In the genomic region with DNA sequence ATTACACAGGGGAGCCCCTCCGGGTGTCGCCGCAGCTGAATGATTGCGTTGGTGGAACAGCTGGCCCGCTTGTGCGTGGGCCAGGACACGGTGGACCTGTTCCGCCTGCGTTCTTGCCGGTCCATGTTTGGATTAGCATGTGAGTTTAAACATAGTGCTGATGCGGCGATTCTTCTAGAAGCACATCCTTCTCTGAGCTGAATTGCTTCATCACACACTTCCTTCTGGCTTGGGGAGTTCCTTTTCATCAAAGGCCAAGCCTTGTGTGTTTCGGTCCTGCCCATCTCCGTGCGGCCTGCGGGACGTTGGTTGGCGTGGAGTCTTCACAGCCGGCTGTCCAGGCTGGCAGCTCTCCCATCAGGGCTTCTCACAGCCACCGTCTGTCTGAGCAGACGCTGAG, we compare ENCODE assay signal across 8 cellular contexts. TPM values are rescaled to one million over a fixed set of nuclear protein-coding genes. Genes with fewer than 3 reads are reported as not detected.
A peak's percentile ranks its signal among the peaks of the same experiment; 100 is the strongest.
DNase-seq lines count a peak whose midpoint lies in the region; ATAC-seq and TF ChIP-seq lines count a peak whose summit lies in the region.

No MANE protein-coding gene starts in this region.

- H3K4me3 ChIP-seq in adrenal gland (no peak overlapping the region), right atrium auricular region (peak overlapping the region in 1 of 2 donors; percentile 15), gastrocnemius medialis (peak overlapping the region in 1 of 4 donors; percentile 17)

- peaks cover 0 to 14% of the 10 kb centered on the region in 2 donors for H3K4me1 ChIP-seq in adrenal gland (replicated peaks in 1 of 2)
- peaks cover 0 to 14% of the 10 kb centered on the region in 2 donors for H3K4me1 ChIP-seq in right atrium auricular region
- H3K4me1 ChIP-seq in gastrocnemius medialis: peaks cover 5 to 10% of the 10 kb centered on the region in 2 donors

- H3K9me3 ChIP-seq in adrenal gland (replicated peaks in 1 of 3) (no peaks in the 10 kb centered on the region), right atrium auricular region (no peaks in the 10 kb centered on the region), gastrocnemius medialis (no peaks in the 10 kb centered on the region)

- H3K36me3 ChIP-seq in adrenal gland (replicated peaks in 1 of 2) (peaks cover 0 to under 1% of the 10 kb centered on the region in 2 donors), right atrium auricular region (peaks cover 7% of the 10 kb centered on the region), gastrocnemius medialis (peaks cover 0 to 4% of the 10 kb centered on the region in 2 donors)

- in situ Hi-C loops in G401 (cut with HindIII; ENCODE audit: low sequenced_read_pairs): no loop called here
- in situ Hi-C loops in gastrocnemius medialis (cut with MboI; ENCODE audit: low sequenced_read_pairs in 4 of 4): loop anchor here in 3 of 4 donors (10.0 to 25.0 kb wide), 2 partner anchors 218 to 225 kb away; no protein-coding TSS in a partner anchor

- TF ChIP-seq CTCF in adrenal gland (IDR thresholded peaks at IDR 0.05): no peak
- no peak for TF ChIP-seq CTCF in right atrium auricular region (IDR thresholded peaks at IDR 0.05)
- TF ChIP-seq CTCF in gastrocnemius medialis (IDR thresholded peaks at IDR 0.05 in 4 of 5, conservative IDR thresholded peaks at IDR 0.05 in 1 of 5): no peak

- intact Hi-C loops in adrenal gland (cut with DNase I): loop anchor here in 1 of 2 donors (10.0 kb wide), 1 partner anchor 218 kb away; no protein-coding TSS in a partner anchor
- intact Hi-C loops in gastrocnemius medialis (cut with DNase I; ENCODE audit: low total_unique reads): no loop called here

- H3K27me3 ChIP-seq in adrenal gland: no peaks in the 10 kb centered on the region
- no peaks in the 10 kb centered on the region for H3K27me3 ChIP-seq in right atrium auricular region
- peaks cover 0 to 5% (median 0%) of the 10 kb centered on the region in 3 donors for H3K27me3 ChIP-seq in gastrocnemius medialis

- TF ChIP-seq POLR2A in adrenal gland (IDR thresholded peaks at IDR 0.05) (no peak), gastrocnemius medialis (IDR thresholded peaks at IDR 0.05) (peak; percentile 13 to 34)

- WGBS in adrenal gland, 4 donors: 43 to 57% (median 48%) methylated on average over 20 to 21 of the region's 21 CpGs

- H3K27ac ChIP-seq in adrenal gland (peak overlapping the region in 2 of 5 donors; percentile 13 to 59), right atrium auricular region (peak overlapping the region; percentile 36 to 51), gastrocnemius medialis (peak overlapping the region in 1 of 4 donors; percentile 7)

- ATAC-seq in gastrocnemius medialis (peak; percentile 52 to 55), GM21528 (IDR thresholded peaks at IDR 0.05; ENCODE audit: low FRiP score, unreplicated experiment) (no peak), GM19395 (IDR thresholded peaks at IDR 0.05; ENCODE audit: unreplicated experiment) (no peak)

- DNase-seq in G401 (ENCODE audit: low spot score) (peak; percentile 87), adrenal gland (peak; percentile 49 to 81 (median 67)), right atrium auricular region (ENCODE audit: low spot score) (peak; percentile 83), gastrocnemius medialis (peak; percentile 44 to 58), HuH-7.5 (ENCODE audit: low spot score) (no peak)
- no peak for DNase-seq in activated CD4-positive, CD25-positive, alpha-beta regulatory T cell (lab: John Stamatoyannopoulos, UW)

RNA-seq across cellular contexts. Expression of gene SLC29A4, which starts 45.5 kb away (rescaled TPM):
- 12.5 and 15.1 TPM in 2 replicates for total RNA-seq in G401 (2014; rRNA removed; shearing (Covaris generic))
- total RNA-seq in adrenal gland: 10 to 100 TPM in 2 of 8 donors, 1 to 10 TPM in 4, under 1 TPM in 2; 0.69 to 21.6 (median 2.3) TPM
- polyA plus RNA-seq in adrenal gland: 10 to 100 TPM in 2 of 3 donors, 1 to 10 TPM in 1; 4.3 to 22.0 (median 16.6) TPM
- 1 to 10 TPM; 3.7 to 4.3 TPM for total RNA-seq in right atrium auricular region
- 1 to 10 TPM; 1.7 to 5.4 (median 3.6) TPM for total RNA-seq in gastrocnemius medialis

RNA-seq across cellular contexts. Expression of gene WIPI2, which starts 47.3 kb away (rescaled TPM):
- total RNA-seq in G401 (2014; rRNA removed; shearing (Covaris generic)): 76.5 and 86.5 TPM in 2 replicates
- 10 to 100 TPM; 41.1 to 68.0 (median 58.8) TPM for total RNA-seq in adrenal gland
- 10 to 100 TPM; 31.8 to 41.2 (median 32.7) TPM for polyA plus RNA-seq in adrenal gland
- total RNA-seq in right atrium auricular region: 10 to 100 TPM; 49.2 to 56.7 TPM
- 10 to 100 TPM; 37.7 to 69.2 (median 41.3) TPM for total RNA-seq in gastrocnemius medialis

Comparison
In these comparisons a context has a peak if more than half of its experiments do, and no peak if none do; other contexts are left out.
1. DNase-seq: peak in G401 (single experiment), adrenal gland (7 of 7), right atrium auricular region (single experiment) and gastrocnemius medialis (2 of 2); none in HuH-7.5 (single experiment) and activated CD4-positive, CD25-positive, alpha-beta regulatory T cell (0 of 4).
2. POLR2A ChIP-seq: peak in gastrocnemius medialis (2 of 2); none in adrenal gland (0 of 2).
3. ATAC-seq: peak in gastrocnemius medialis (2 of 2); none in GM21528 (single experiment) and GM19395 (single experiment).